14 cellular contexts compared by ENCODE assay signal in the genomic region with DNA sequence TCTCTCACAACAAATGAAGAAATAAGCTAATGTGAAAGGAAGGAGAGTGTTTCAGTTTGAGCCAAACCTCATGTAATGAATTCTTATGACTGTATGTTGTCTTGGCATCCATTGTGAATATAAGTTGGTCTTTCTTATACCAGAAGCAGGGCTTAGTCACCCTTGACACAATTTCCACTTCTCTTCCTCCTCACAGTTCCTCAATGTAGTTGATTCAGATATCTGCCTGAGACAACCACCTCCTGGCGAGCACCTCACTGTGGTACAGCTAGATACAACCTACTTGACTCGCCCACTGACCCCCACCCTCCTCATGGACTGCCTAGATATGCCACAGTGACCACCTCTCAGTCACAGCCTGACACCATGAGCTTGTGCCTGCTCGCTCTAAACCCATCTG. TPM values are rescaled to one million over a fixed set of nuclear protein-coding genes. Genes with fewer than 3 reads are reported as not detected.
DNase-seq lines count a peak whose midpoint lies in the region; ATAC-seq and TF ChIP-seq lines count a peak whose summit lies in the region.
"Had no signal": no experiment of that assay in that cellular context is flagged by ENCODE, and none has a peak within 500 bp of the region (broad histone marks: within the 10 kb centered on the region; RNA-seq: fewer than 3 reads in every experiment).

No MANE protein-coding gene starts in this region.

- no peak overlapping the region for H3K4me2 ChIP-seq in hepatocyte

- H3K4me3 Mint-ChIP-seq in CD14-positive monocyte: no peak overlapping the region
- no peak overlapping the region for H3K4me3 Mint-ChIP-seq in HFFc6
- H3K4me3 Mint-ChIP-seq: neural crest cell, T-cell had no signal

- DNase-seq in CD14-positive monocyte (ENCODE audit: low spot score): peak; percentile 45
- no peak for DNase-seq in HFFc6
- peak; percentile 19 for DNase-seq in astrocyte of the hippocampus (ENCODE audit: low read depth, low spot score)
- no peak for DNase-seq in lower lobe of right lung
- no peak for DNase-seq in coronary artery (ENCODE audit: low spot score)
- DNase-seq in hepatocyte (ENCODE audit: low spot score): no peak
- no peak for DNase-seq in AG08395 (ENCODE audit: low spot score)
- DNase-seq: Calu3, caudate nucleus, esophagus squamous epithelium, kidney, T-cell had no signal

- H3K9me3 Mint-ChIP-seq in CD14-positive monocyte (no peaks in the 10 kb centered on the region), HFFc6 (no peaks in the 10 kb centered on the region)
- H3K9me3 Mint-ChIP-seq: neural crest cell, T-cell had no signal

- H3K27me3 Mint-ChIP-seq in CD14-positive monocyte (ENCODE audit: low read depth in 3 of 3) (no peaks in the 10 kb centered on the region), HFFc6 (ENCODE audit: insufficient read depth) (no peaks in the 10 kb centered on the region)
- H3K27me3 Mint-ChIP-seq: T-cell had no signal

- H3K27ac ChIP-seq in lower lobe of right lung (no peak overlapping the region), coronary artery (no peak overlapping the region), hepatocyte (no peak overlapping the region)
- H3K27ac ChIP-seq: esophagus squamous epithelium had no signal

- H3K9me3 ChIP-seq in lower lobe of right lung (no peaks in the 10 kb centered on the region), hepatocyte (ENCODE audit: low read depth) (no peaks in the 10 kb centered on the region)
- H3K9me3 ChIP-seq: esophagus squamous epithelium had no signal

- peak overlapping the region in 6 of 7 donors; percentile 4 to 86 (median 72) for H3K27ac Mint-ChIP-seq in CD14-positive monocyte
- peak overlapping the region; percentile 39; the same call in 1 of the 2 replicates for H3K27ac Mint-ChIP-seq in HFFc6

- no peaks in the 10 kb centered on the region for H3K79me2 ChIP-seq in hepatocyte

- H3K27me3 ChIP-seq in lower lobe of right lung (ENCODE audit: low read depth): no peaks in the 10 kb centered on the region
- H3K27me3 ChIP-seq in hepatocyte: no peaks in the 10 kb centered on the region
- H3K27me3 ChIP-seq: esophagus squamous epithelium had no signal

- no peaks in the 10 kb centered on the region for H3K9me2 ChIP-seq in hepatocyte (replicated peaks; ENCODE audit: insufficient read depth)

- peaks cover 13% of the 10 kb centered on the region for H3K4me1 Mint-ChIP-seq in CD14-positive monocyte
- peaks cover 10% of the 10 kb centered on the region for H3K4me1 Mint-ChIP-seq in HFFc6 (ENCODE audit: low read depth)
- H3K4me1 Mint-ChIP-seq: neural crest cell had no signal

- H4K20me1 ChIP-seq in hepatocyte (ENCODE audit: insufficient read depth, poor library complexity, severe bottlenecking): no peaks in the 10 kb centered on the region

- TF ChIP-seq CTCF in CD14-positive monocyte (IDR thresholded peaks at IDR 0.05): no peak
- TF ChIP-seq CTCF in HFFc6 (IDR thresholded peaks at IDR 0.05): no peak
- TF ChIP-seq CTCF in lower lobe of right lung (IDR thresholded peaks at IDR 0.05): no peak
- TF ChIP-seq CTCF in coronary artery (IDR thresholded peaks at IDR 0.05): no peak
- TF ChIP-seq CTCF in hepatocyte (IDR thresholded peaks at IDR 0.05; ENCODE audit: poor library complexity): no peak

- H2AFZ ChIP-seq in hepatocyte: no peak overlapping the region

- intact Hi-C loops in CD14-positive monocyte (cut with micrococcal nuclease): no loop called here
- intact Hi-C loops in lower lobe of right lung (cut with DNase I): no loop called here

- ATAC-seq in lower lobe of right lung: peak; percentile 28 to 49
- no peak for ATAC-seq in GM19463 (IDR thresholded peaks at IDR 0.05; ENCODE audit: unreplicated experiment)
- ATAC-seq: T-cell had no signal

- 94% methylated on average over 3 of the region's 3 CpGs for WGBS in hepatocyte (ENCODE audit: low lambda C conversion rate, missing lambda C conversion rate)

- no peak overlapping the region for H3K4me3 ChIP-seq in lower lobe of right lung
- H3K4me3 ChIP-seq in coronary artery: no peak overlapping the region
- H3K4me3 ChIP-seq in hepatocyte: no peak overlapping the region
- H3K4me3 ChIP-seq: esophagus squamous epithelium had no signal

- H3K36me3 Mint-ChIP-seq in CD14-positive monocyte (peaks cover 63 to 78% of the 10 kb centered on the region in 2 donors), HFFc6 (ENCODE audit: low read depth) (peaks cover 16% of the 10 kb centered on the region)

- H3K36me3 ChIP-seq in lower lobe of right lung (peaks cover 73% of the 10 kb centered on the region), hepatocyte (replicated peaks; ENCODE audit: insufficient read depth, low read depth) (peaks cover 3% of the 10 kb centered on the region)

- H3K4me1 ChIP-seq in lower lobe of right lung (no peaks in the 10 kb centered on the region), hepatocyte (ENCODE audit: insufficient read depth) (no peaks in the 10 kb centered on the region)
- H3K4me1 ChIP-seq: esophagus squamous epithelium had no signal

RNA-seq across cellular contexts. Expression of gene KYAT3, which starts 45.6 kb away (rescaled TPM):
- polyA plus RNA-seq in CD14-positive monocyte (10 to 100 TPM; 16.2 to 24.3 TPM), hepatocyte (45.5 and 45.9 TPM in 2 replicates)
- total RNA-seq in HFFc6 (2021; fragmentation: NEBNext Ultra II Directional; extraction: Animal tissue kit (Norgen Biotek cat#: 25700)): 10 to 100 TPM; 18.1 to 25.4 (median 23.7) TPM
- total RNA-seq in lower lobe of right lung (20.6 TPM), hepatocyte (55.6 and 56.3 TPM in 2 replicates)

RNA-seq across cellular contexts. Expression of gene RBMXL1, which starts 45.6 kb away (rescaled TPM):
- 1 to 10 TPM; 6.9 TPM for polyA plus RNA-seq in CD14-positive monocyte
- 1 to 10 TPM; 5.5 to 9.7 (median 8.2) TPM for total RNA-seq in HFFc6 (2021; fragmentation: NEBNext Ultra II Directional; extraction: Animal tissue kit (Norgen Biotek cat#: 25700))
- total RNA-seq in lower lobe of right lung: 19.6 TPM
- total RNA-seq in hepatocyte: 17.4 and 18.7 TPM in 2 replicates
- polyA plus RNA-seq in hepatocyte: 9.2 and 10.7 TPM in 2 replicates

RNA-seq across cellular contexts. Expression of gene GTF2B, which starts 55.5 kb away (rescaled TPM):
- 10 to 100 TPM; 39.2 to 46.1 TPM for polyA plus RNA-seq in CD14-positive monocyte
- 10 to 100 TPM; 24.8 to 29.7 (median 27.0) TPM for total RNA-seq in HFFc6 (2021; fragmentation: NEBNext Ultra II Directional; extraction: Animal tissue kit (Norgen Biotek cat#: 25700))
- 26.0 TPM for total RNA-seq in lower lobe of right lung
- 52.6 and 58.1 TPM in 2 replicates for total RNA-seq in hepatocyte
- polyA plus RNA-seq in hepatocyte: 43.1 and 45.0 TPM in 2 replicates

Comparison
In these comparisons a context has a peak if more than half of its experiments do, and no peak if none do; other contexts are left out.
1. DNase-seq: peak in CD14-positive monocyte (single experiment) and astrocyte of the hippocampus (single experiment); none in HFFc6 (single experiment), lower lobe of right lung (single experiment), coronary artery (single experiment), hepatocyte (single experiment) and AG08395 (single experiment).